9 cellular contexts compared by ENCODE assay signal in genomic region chr3:29525254-29525881, GRCh38.
DNase-seq lines count a peak whose midpoint lies in the region; ATAC-seq and TF ChIP-seq lines count a peak whose summit lies in the region.
"Had no signal": no experiment of that assay in that cellular context is flagged by ENCODE, and none has a peak within 500 bp of the region (broad histone marks: within the 10 kb centered on the region; RNA-seq: fewer than 3 reads in every experiment).

No MANE protein-coding gene starts in this region.

- H3K4me1 ChIP-seq in lower lobe of right lung (peaks cover 45% of the 10 kb centered on the region), transverse colon (peaks cover 5 to 20% (median 9%) of the 10 kb centered on the region in 4 donors)

- no peak overlapping the region for H3K4me3 ChIP-seq in lower lobe of right lung
- H3K4me3 ChIP-seq in transverse colon: no peak overlapping the region

- H3K27me3 ChIP-seq in lower lobe of right lung (ENCODE audit: low read depth): no peaks in the 10 kb centered on the region
- no peaks in the 10 kb centered on the region for H3K27me3 ChIP-seq in transverse colon

- H3K27ac ChIP-seq in lower lobe of right lung: peak overlapping the region; percentile 64
- H3K27ac ChIP-seq in transverse colon: peak overlapping the region; percentile 41 to 66 (median 62)

- H3K27me3 Mint-ChIP-seq in chondrocyte (ENCODE audit: low read depth): no peaks in the 10 kb centered on the region

- ATAC-seq in lower lobe of right lung (peak; percentile 82 to 90), HG03159 (IDR thresholded peaks at IDR 0.05; ENCODE audit: unreplicated experiment) (no peak), GM18498 (IDR thresholded peaks at IDR 0.05; ENCODE audit: unreplicated experiment) (no peak)

- TF ChIP-seq CTCF in chondrocyte (IDR thresholded peaks at IDR 0.05): no peak
- TF ChIP-seq CTCF in lower lobe of right lung (IDR thresholded peaks at IDR 0.05): no peak
- no peak for TF ChIP-seq CTCF in transverse colon (IDR thresholded peaks at IDR 0.05)

- TF ChIP-seq POLR2A in transverse colon (IDR thresholded peaks at IDR 0.05): no peak

- H3K9me3 Mint-ChIP-seq in chondrocyte (ENCODE audit: low read depth): no peaks in the 10 kb centered on the region

- 14 to 17% methylated on average over 1 of the region's 1 CpG for WGBS in transverse colon (ENCODE audit: low coverage in 1 of 2), 2 donors

- in situ Hi-C loops in transverse colon (cut with MboI; ENCODE audit: low pct_ligation_motif_present in 1 of 4, low pct_unique_long_range_greater_than_20kb in 1 of 4, low sequenced_read_pairs in 3 of 4): no loop called here

- peak overlapping the region; percentile 66 for H3K27ac Mint-ChIP-seq in chondrocyte (ENCODE audit: unreplicated experiment)

- H3K36me3 ChIP-seq in lower lobe of right lung (no peaks in the 10 kb centered on the region), transverse colon (no peaks in the 10 kb centered on the region)

- no peak overlapping the region for H3K4me3 Mint-ChIP-seq in chondrocyte (ENCODE audit: unreplicated experiment)

- H3K9me3 ChIP-seq in lower lobe of right lung: no peaks in the 10 kb centered on the region
- H3K9me3 ChIP-seq in transverse colon: no peaks in the 10 kb centered on the region

- peak; percentile 23 for DNase-seq in NCI-H2029 (lab: John Stamatoyannopoulos, UW)
- no peak for DNase-seq in chondrocyte (ENCODE audit: low spot score)
- DNase-seq in lower lobe of right lung: no peak
- peak; percentile 16 for DNase-seq in transverse colon
- DNase-seq in effector CD4-positive, alpha-beta T cell: no peak
- DNase-seq: activated CD4-positive, alpha-beta T cell treated with anti-CD3 and anti-CD28 coated beads for 48 hours; NCI-H446 treated with DMSO at 0.1 percent for 48 hours had no signal

- H3K36me3 Mint-ChIP-seq in chondrocyte (ENCODE audit: low read depth): no peaks in the 10 kb centered on the region

- peaks cover 39% of the 10 kb centered on the region for H3K4me1 Mint-ChIP-seq in chondrocyte (ENCODE audit: low read depth)

- TF ChIP-seq EP300 in transverse colon (IDR thresholded peaks at IDR 0.05; ENCODE audit: low read depth): no peak

- intact Hi-C loops in lower lobe of right lung (cut with DNase I): no loop called here
- intact Hi-C loops in transverse colon (cut with DNase I; ENCODE audit: low total_unique reads): loop anchor here (10.0 kb wide), 1 partner anchor 229 kb away; no protein-coding TSS in a partner anchor

Comparison
In these comparisons a context has a peak if more than half of its experiments do, and no peak if none do; other contexts are left out.
1. DNase-seq: peak in NCI-H2029 (single experiment) and transverse colon (single experiment); none in chondrocyte (single experiment), lower lobe of right lung (single experiment) and effector CD4-positive, alpha-beta T cell (single experiment).
2. ATAC-seq: peak in lower lobe of right lung (2 of 2); none in HG03159 (single experiment) and GM18498 (single experiment).